In genomic region chr9:19231126-19232035, GRCh38 we compare ENCODE assay signal across 1 cellular context.
TF ChIP-seq lines count a peak whose summit lies in the region.

No MANE protein-coding gene starts in this region.

TF ChIP-seq in GM23338, 12 proteins besides CTCF, POLR2A, EP300 and RAD21 (continued from another document):
- no peak for TF ChIP-seq REST (IDR thresholded peaks at IDR 0.05; ENCODE audit: unreplicated experiment)
- TF ChIP-seq NANOG (IDR thresholded peaks at IDR 0.05; ENCODE audit: borderline replicate concordance), result no peak
- no peak for TF ChIP-seq CREB1 (CRISPR knock-in tag; IDR thresholded peaks at IDR 0.05; ENCODE audit: low read depth)
- no peak for TF ChIP-seq STAT1 (IDR thresholded peaks at IDR 0.05; ENCODE audit: unreplicated experiment)
- no peak for TF ChIP-seq EZH2phosphoT487 (IDR thresholded peaks at IDR 0.05; ENCODE audit: unreplicated experiment)
- TF ChIP-seq ETS1 (IDR thresholded peaks at IDR 0.05), result no peak
- TF ChIP-seq, protein P1, sequence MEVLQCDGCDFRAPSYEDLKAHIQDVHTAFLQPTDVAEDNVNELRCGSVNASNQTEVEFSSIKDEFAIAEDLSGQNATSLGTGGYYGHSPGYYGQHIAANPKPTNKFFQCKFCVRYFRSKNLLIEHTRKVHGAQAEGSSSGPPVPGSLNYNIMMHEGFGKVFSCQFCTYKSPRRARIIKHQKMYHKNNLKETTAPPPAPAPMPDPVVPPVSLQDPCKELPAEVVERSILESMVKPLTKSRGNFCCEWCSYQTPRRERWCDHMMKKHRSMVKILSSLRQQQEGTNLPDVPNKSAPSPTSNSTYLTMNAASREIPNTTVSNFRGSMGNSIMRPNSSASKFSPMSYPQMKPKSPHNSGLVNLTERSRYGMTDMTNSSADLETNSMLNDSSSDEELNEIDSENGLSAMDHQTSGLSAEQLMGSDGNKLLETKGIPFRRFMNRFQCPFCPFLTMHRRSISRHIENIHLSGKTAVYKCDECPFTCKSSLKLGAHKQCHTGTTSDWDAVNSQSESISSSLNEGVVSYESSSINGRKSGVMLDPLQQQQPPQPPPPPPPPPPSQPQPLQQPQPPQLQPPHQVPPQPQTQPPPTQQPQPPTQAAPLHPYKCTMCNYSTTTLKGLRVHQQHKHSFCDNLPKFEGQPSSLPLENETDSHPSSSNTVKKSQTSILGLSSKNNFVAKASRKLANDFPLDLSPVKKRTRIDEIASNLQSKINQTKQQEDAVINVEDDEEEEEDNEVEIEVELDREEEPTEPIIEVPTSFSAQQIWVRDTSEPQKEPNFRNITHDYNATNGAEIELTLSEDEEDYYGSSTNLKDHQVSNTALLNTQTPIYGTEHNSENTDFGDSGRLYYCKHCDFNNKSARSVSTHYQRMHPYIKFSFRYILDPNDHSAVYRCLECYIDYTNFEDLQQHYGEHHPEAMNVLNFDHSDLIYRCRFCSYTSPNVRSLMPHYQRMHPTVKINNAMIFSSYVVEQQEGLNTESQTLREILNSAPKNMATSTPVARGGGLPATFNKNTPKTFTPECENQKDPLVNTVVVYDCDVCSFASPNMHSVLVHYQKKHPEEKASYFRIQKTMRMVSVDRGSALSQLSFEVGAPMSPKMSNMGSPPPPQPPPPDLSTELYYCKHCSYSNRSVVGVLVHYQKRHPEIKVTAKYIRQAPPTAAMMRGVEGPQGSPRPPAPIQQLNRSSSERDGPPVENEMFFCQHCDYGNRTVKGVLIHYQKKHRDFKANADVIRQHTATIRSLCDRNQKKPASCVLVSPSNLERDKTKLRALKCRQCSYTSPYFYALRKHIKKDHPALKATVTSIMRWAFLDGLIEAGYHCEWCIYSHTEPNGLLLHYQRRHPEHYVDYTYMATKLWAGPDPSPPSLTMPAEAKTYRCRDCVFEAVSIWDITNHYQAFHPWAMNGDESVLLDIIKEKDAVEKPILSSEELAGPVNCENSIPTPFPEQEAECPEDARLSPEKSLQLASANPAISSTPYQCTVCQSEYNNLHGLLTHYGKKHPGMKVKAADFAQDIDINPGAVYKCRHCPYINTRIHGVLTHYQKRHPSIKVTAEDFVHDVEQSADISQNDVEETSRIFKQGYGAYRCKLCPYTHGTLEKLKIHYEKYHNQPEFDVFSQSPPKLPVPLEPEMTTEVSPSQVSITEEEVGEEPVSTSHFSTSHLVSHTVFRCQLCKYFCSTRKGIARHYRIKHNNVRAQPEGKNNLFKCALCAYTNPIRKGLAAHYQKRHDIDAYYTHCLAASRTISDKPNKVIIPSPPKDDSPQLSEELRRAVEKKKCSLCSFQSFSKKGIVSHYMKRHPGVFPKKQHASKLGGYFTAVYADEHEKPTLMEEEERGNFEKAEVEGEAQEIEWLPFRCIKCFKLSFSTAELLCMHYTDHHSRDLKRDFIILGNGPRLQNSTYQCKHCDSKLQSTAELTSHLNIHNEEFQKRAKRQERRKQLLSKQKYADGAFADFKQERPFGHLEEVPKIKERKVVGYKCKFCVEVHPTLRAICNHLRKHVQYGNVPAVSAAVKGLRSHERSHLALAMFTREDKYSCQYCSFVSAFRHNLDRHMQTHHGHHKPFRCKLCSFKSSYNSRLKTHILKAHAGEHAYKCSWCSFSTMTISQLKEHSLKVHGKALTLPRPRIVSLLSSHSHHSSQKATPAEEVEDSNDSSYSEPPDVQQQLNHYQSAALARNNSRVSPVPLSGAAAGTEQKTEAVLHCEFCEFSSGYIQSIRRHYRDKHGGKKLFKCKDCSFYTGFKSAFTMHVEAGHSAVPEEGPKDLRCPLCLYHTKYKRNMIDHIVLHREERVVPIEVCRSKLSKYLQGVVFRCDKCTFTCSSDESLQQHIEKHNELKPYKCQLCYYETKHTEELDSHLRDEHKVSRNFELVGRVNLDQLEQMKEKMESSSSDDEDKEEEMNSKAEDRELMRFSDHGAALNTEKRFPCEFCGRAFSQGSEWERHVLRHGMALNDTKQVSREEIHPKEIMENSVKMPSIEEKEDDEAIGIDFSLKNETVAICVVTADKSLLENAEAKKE (CRISPR knock-in tag; IDR thresholded peaks at IDR 0.05), result no peak
- no peak for TF ChIP-seq EZH2 (IDR thresholded peaks at IDR 0.05; ENCODE audit: low read depth, unreplicated experiment)
